In the genomic region with DNA sequence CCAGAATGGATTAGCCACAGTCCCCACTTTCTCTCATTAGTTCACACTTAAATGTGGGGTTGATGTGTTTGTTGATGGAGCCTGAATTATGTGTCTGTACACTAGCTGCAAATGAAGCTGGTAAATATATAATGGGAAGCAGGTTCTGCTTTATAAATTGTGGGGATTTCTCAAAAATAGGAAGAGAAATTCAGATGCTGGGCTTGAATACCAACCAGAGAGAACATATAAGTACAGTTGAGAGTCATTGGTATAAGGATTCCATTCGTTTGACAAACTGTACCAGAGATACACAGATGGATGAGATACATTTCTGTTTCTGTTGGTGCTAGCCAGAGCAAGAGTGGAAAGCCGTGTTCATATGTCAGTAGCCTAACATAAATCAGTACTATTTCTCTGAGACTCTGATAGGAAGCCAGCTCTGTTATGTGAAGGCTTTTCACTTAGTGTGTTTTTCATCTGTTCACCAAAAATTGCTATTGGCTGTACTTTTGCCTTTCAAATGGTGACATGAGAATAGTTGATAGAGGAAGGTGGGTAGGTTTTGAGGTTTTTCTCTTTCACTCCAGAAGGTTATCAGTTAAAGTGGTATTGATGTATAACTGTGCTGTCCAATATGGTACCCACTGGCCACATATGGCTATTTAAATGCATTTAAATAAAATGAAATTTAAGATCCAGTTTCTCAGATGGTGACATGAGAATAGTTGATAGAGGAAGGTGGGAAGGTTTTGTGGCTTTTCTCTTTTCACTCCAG, we compare ENCODE assay signal across 19 cellular contexts.
"Had no signal": no experiment of that assay in that cellular context is flagged by ENCODE, and none has a peak within 500 bp of the region (broad histone marks: within the 10 kb centered on the region; RNA-seq: fewer than 3 reads in every experiment).

No MANE protein-coding gene starts in this region.

- H3K9me3 ChIP-seq: psoas muscle, transverse colon, vagina had no signal

- H3K9me3 Mint-ChIP-seq: endodermal cell; neural crest cell; stimulated activated naive CD8-positive, alpha-beta T cell treated with anti-CD3 and anti-CD28 coated beads, Interleukin-15, Interleukin-2, amounts not matched to agents 100 ng/mL and 50 ng/mL, for 24 hours; T-helper 2 cell treated with Interferon-gamma antibody and Interleukin-4, amounts not matched to agents 5 μg/mL and 100 μg/mL, for 36 hours had no signal

- H3K27ac ChIP-seq: cardiac muscle cell, epithelial cell of prostate, psoas muscle, transverse colon, vagina had no signal

- H3K4me3 Mint-ChIP-seq: activated naive CD8-positive, alpha-beta T cell treated with anti-CD3 and anti-CD28 coated beads, Interleukin-2, amount 10 ng/mL, durations not matched to agents 7 days and 5 days; endodermal cell; neural crest cell; stimulated activated naive CD8-positive, alpha-beta T cell treated with anti-CD3 and anti-CD28 coated beads, Interleukin-15, Interleukin-2, amounts not matched to agents 100 ng/mL and 50 ng/mL, for 24 hours; T-helper 2 cell treated with Interferon-gamma antibody and Interleukin-4, amounts not matched to agents 5 μg/mL and 100 μg/mL, for 36 hours had no signal

- H3K4me3 ChIP-seq: cardiac muscle cell, lung, psoas muscle, transverse colon, vagina had no signal

- H3K27me3 Mint-ChIP-seq: activated naive CD8-positive, alpha-beta T cell treated with anti-CD3 and anti-CD28 coated beads, Interleukin-2, amount 10 ng/mL, durations not matched to agents 7 days and 5 days; stimulated activated naive CD8-positive, alpha-beta T cell treated with anti-CD3 and anti-CD28 coated beads, Interleukin-15, Interleukin-2, amounts not matched to agents 100 ng/mL and 50 ng/mL, for 24 hours had no signal

- DNase-seq: activated CD4-positive, alpha-beta T cell treated with anti-CD3 and anti-CD28 coated beads for 4 hours; activated CD8-positive, alpha-beta memory T cell treated with anti-CD3 and anti-CD28 coated beads, Interleukin-2, amount 50 U/mL, for 48 hours; activated naive CD8-positive, alpha-beta T cell treated with anti-CD3 and anti-CD28 coated beads, Interleukin-2, amount 10 ng/mL, durations not matched to agents 7 days and 5 days; amygdala; endodermal cell; foreskin melanocyte; hypothalamus; midbrain; psoas muscle; right cardiac atrium; stimulated activated CD4-positive, alpha-beta T cell treated with anti-CD3 and anti-CD28 coated beads, Interleukin-2, amount 100 ng/mL, for 24 hours; transverse colon had no signal

- ATAC-seq: right cardiac atrium had no signal

- H3K27ac Mint-ChIP-seq: endodermal cell; stimulated activated naive CD8-positive, alpha-beta T cell treated with anti-CD3 and anti-CD28 coated beads, Interleukin-15, Interleukin-2, amounts not matched to agents 100 ng/mL and 50 ng/mL, for 24 hours had no signal

- H3K27me3 ChIP-seq: cardiac muscle cell, transverse colon, vagina had no signal

- H3K36me3 ChIP-seq: cardiac muscle cell, transverse colon, vagina had no signal
